Comparison of ENCODE assay signal across 8 cellular contexts in genomic region chr17:41734139-41734948, GRCh38. TPM values are rescaled to one million over a fixed set of nuclear protein-coding genes. Genes with fewer than 3 reads are reported as not detected.
A peak's percentile ranks its signal among the peaks of the same experiment; 100 is the strongest.
DNase-seq lines count a peak whose midpoint lies in the region; TF ChIP-seq lines count a peak whose summit lies in the region.

Gene HAP1, minus strand, starts transcription at chr17:41734643. Its CDS starts 9 bp downstream, at chr17:41734634.

- H3K4me3 ChIP-seq in CD8-positive, alpha-beta memory T cell (ENCODE audit: low read length) = no peak within 1 kb of the TSS
- H3K4me3 ChIP-seq in astrocyte of the spinal cord (ENCODE audit: low read depth, low read length) (peak within 1 kb of the TSS; percentile 30), iPS-18a (ENCODE audit: low read length) (peak within 1 kb of the TSS; percentile 62), smooth muscle cell (peak within 1 kb of the TSS; percentile 46), Karpas-422 (ENCODE audit: low read length) (no peak within 1 kb of the TSS)

- H3K9me3 Mint-ChIP-seq in CD8-positive, alpha-beta memory T cell = no peaks in the 10 kb centered on the region

- peak within 1 kb of the TSS; percentile 71 for H3K9ac ChIP-seq in iPS-18a (ENCODE audit: low read length)
- no peak within 1 kb of the TSS for H3K9ac ChIP-seq in smooth muscle cell (ENCODE audit: low read depth)
- H3K9ac ChIP-seq in Karpas-422 (ENCODE audit: low read length) = no peak within 1 kb of the TSS

- POLR2A ChIA-PET in CD8-positive, alpha-beta memory T cell (lab: Charles Lee) = interaction anchor here (0.6 kb wide), 1 partner anchor 95 kb away, joined by 3 read pairs; no protein-coding TSS in a partner anchor

- no peaks in the 10 kb centered on the region for H3K36me3 Mint-ChIP-seq in CD8-positive, alpha-beta memory T cell

- peak within 1 kb of the TSS; percentile 87 for H3K4me2 ChIP-seq in smooth muscle cell
- H3K4me2 ChIP-seq in Karpas-422 (ENCODE audit: low read depth, low read length, poor library complexity, severe bottlenecking) = no peak within 1 kb of the TSS

- under 1% methylated on average over 76 of the region's 77 CpGs for WGBS in smooth muscle cell (ENCODE audit: low lambda C conversion rate)

- no peak for DNase-seq in CD8-positive, alpha-beta memory T cell
- DNase-seq in NCI-H146 treated with DMSO at 0.1 percent for 48 hours (lab: John Stamatoyannopoulos, UW; ENCODE audit: unreplicated experiment) (peak; percentile 18), astrocyte of the spinal cord (ENCODE audit: low read depth, low spot score) (no peak), smooth muscle cell (lab: John Stamatoyannopoulos, UW; ENCODE audit: unreplicated experiment) (no peak), Karpas-422 (no peak), activated gamma-delta T cell (lab: John Stamatoyannopoulos, UW) (no peak)
- DNase-seq in NK-92 treated with Interleukin-12 subunit alpha and Interleukin-12 subunit beta, amount 100 ng/mL, for 24 hours (lab: John Stamatoyannopoulos, UW) = no peak

- no peaks in the 10 kb centered on the region for H3K79me2 ChIP-seq in smooth muscle cell (ENCODE audit: low read depth)
- no peaks in the 10 kb centered on the region for H3K79me2 ChIP-seq in Karpas-422 (ENCODE audit: low read length)

- H2AFZ ChIP-seq in smooth muscle cell (ENCODE audit: low read depth) (no peak within 1 kb of the TSS), Karpas-422 (ENCODE audit: low read length) (no peak within 1 kb of the TSS)

- peak within 1 kb of the TSS in 6 of 7 donors; percentile 19 to 58 (median 54) for H3K4me3 Mint-ChIP-seq in CD8-positive, alpha-beta memory T cell

- no peaks in the 10 kb centered on the region for H4K20me1 ChIP-seq in smooth muscle cell (ENCODE audit: low read depth)
- no peaks in the 10 kb centered on the region for H4K20me1 ChIP-seq in Karpas-422 (ENCODE audit: insufficient read depth, low read depth, low read length)

- peaks cover 25% of the 10 kb centered on the region for H3K27me3 ChIP-seq in CD8-positive, alpha-beta memory T cell (ENCODE audit: insufficient read depth, low read length, poor library complexity, severe bottlenecking)
- H3K27me3 ChIP-seq in iPS-18a (ENCODE audit: control insufficient read depth, insufficient read depth, low read length) = peaks cover 71% of the 10 kb centered on the region
- peaks cover 79% of the 10 kb centered on the region for H3K27me3 ChIP-seq in smooth muscle cell (ENCODE audit: low read depth)
- H3K27me3 ChIP-seq in Karpas-422 (ENCODE audit: low read length) = no peaks in the 10 kb centered on the region

- H3F3A ChIP-seq in smooth muscle cell (ENCODE audit: low read depth) = no peaks in the 10 kb centered on the region

- H3K36me3 ChIP-seq in CD8-positive, alpha-beta memory T cell (ENCODE audit: insufficient read depth, low read length) = no peaks in the 10 kb centered on the region
- no peaks in the 10 kb centered on the region for H3K36me3 ChIP-seq in iPS-18a (ENCODE audit: control insufficient read depth, low read depth, low read length)
- H3K36me3 ChIP-seq in smooth muscle cell (ENCODE audit: low read depth) = no peaks in the 10 kb centered on the region
- H3K36me3 ChIP-seq in Karpas-422 (ENCODE audit: insufficient read depth, low read length) = no peaks in the 10 kb centered on the region

- CTCF ChIA-PET in CD8-positive, alpha-beta memory T cell (lab: Charles Lee) = no interaction called here

- H3K4me1 ChIP-seq in CD8-positive, alpha-beta memory T cell (ENCODE audit: insufficient read depth, low read length) = no peaks in the 10 kb centered on the region
- H3K4me1 ChIP-seq in iPS-18a (ENCODE audit: control insufficient read depth, low read depth, low read length) = peaks cover 7% of the 10 kb centered on the region
- peaks cover 11% of the 10 kb centered on the region for H3K4me1 ChIP-seq in smooth muscle cell (ENCODE audit: low read depth)
- H3K4me1 ChIP-seq in Karpas-422 (ENCODE audit: low read length) = peaks cover 4% of the 10 kb centered on the region; the same call in 1 of the 2 replicates

- H3K4me1 Mint-ChIP-seq in CD8-positive, alpha-beta memory T cell = peaks cover 0 to 14% (median 4%) of the 10 kb centered on the region in 3 donors

- in situ Hi-C loops in astrocyte of the spinal cord (cut with HindIII; ENCODE audit: low sequenced_read_pairs) = no loop called here

- no peaks in the 10 kb centered on the region for H3K9me2 ChIP-seq in Karpas-422 (replicated peaks; ENCODE audit: insufficient read depth, low read length)

- H3K27ac Mint-ChIP-seq in CD8-positive, alpha-beta memory T cell = no peak within 1 kb of the TSS

- TF ChIP-seq CTCF in astrocyte of the spinal cord (IDR thresholded peaks at IDR 0.05; ENCODE audit: low read depth, low read length) = no peak
- no peak for TF ChIP-seq CTCF in smooth muscle cell (IDR thresholded peaks at IDR 0.05; ENCODE audit: borderline replicate concordance, insufficient read depth, poor library complexity, severe bottlenecking)

- H3K9me3 ChIP-seq in CD8-positive, alpha-beta memory T cell (ENCODE audit: low read length) = no peaks in the 10 kb centered on the region
- H3K9me3 ChIP-seq in iPS-18a (ENCODE audit: control insufficient read depth, low read depth, low read length) = no peaks in the 10 kb centered on the region
- H3K9me3 ChIP-seq in smooth muscle cell (replicated peaks; ENCODE audit: low read depth) = no peaks in the 10 kb centered on the region
- H3K9me3 ChIP-seq in Karpas-422 (ENCODE audit: low read length) = no peaks in the 10 kb centered on the region

- H3K27me3 Mint-ChIP-seq in CD8-positive, alpha-beta memory T cell = peaks cover 35 to 53% of the 10 kb centered on the region in 2 donors

- H3K27ac ChIP-seq in CD8-positive, alpha-beta memory T cell (ENCODE audit: low read depth, low read length) = no peak within 1 kb of the TSS
- H3K27ac ChIP-seq in iPS-18a (ENCODE audit: low read length) (no peak within 1 kb of the TSS), smooth muscle cell (ENCODE audit: low read depth) (no peak within 1 kb of the TSS), Karpas-422 (ENCODE audit: low read length) (no peak within 1 kb of the TSS)

RNA-seq across cellular contexts. Expression of gene HAP1, which starts in this region (rescaled TPM):
- under 1 TPM; 0.13 to 0.18 TPM for total RNA-seq in CD8-positive, alpha-beta memory T cell
- not detected for polyA plus RNA-seq in CD8-positive, alpha-beta memory T cell
- 0.04 and 0.36 TPM in 2 replicates for total RNA-seq in smooth muscle cell
- 0.54 and 0.73 TPM in 2 replicates for polyA plus RNA-seq in smooth muscle cell
- 0.04 and 0.48 TPM in 2 replicates for total RNA-seq in Karpas-422 (2014; rRNA removed; shearing (Covaris generic); ENCODE audit: low replicate concordance)

Comparison
In these comparisons a context has a peak if more than half of its experiments do, and no peak if none do; other contexts are left out.
1. H3K4me3 ChIP-seq: peak in astrocyte of the spinal cord (single experiment), iPS-18a (single experiment) and smooth muscle cell (single experiment); none in CD8-positive, alpha-beta memory T cell (single experiment) and Karpas-422 (single experiment).